ENCODE assay signal across 19 cellular contexts in genomic region chr12:124821252-124822200, GRCh38.
"Had no signal": no experiment of that assay in that cellular context is flagged by ENCODE, and none has a peak within 500 bp of the region (broad histone marks: within the 10 kb centered on the region; RNA-seq: fewer than 3 reads in every experiment).

No MANE protein-coding gene starts in this region.

- H3K27me3 Mint-ChIP-seq: activated CD4-positive, alpha-beta memory T cell treated with anti-CD3 and anti-CD28 coated beads for 36 hours; activated CD8-positive, alpha-beta memory T cell treated with anti-CD3 and anti-CD28 coated beads, Interleukin-2, amount 10 ng/mL, durations not matched to agents 7 days and 5 days; naive thymus-derived CD8-positive, alpha-beta T cell; T-cell had no signal

- H3K27ac ChIP-seq: body of pancreas, esophagus muscularis mucosa, left ventricle myocardium inferior, right atrium auricular region, stomach, testis had no signal

- H3K4me3 Mint-ChIP-seq: activated CD4-positive, alpha-beta memory T cell treated with anti-CD3 and anti-CD28 coated beads for 36 hours; activated CD8-positive, alpha-beta memory T cell treated with anti-CD3 and anti-CD28 coated beads, Interleukin-2, amount 10 ng/mL, durations not matched to agents 7 days and 5 days; naive thymus-derived CD8-positive, alpha-beta T cell; T-cell had no signal

- H3K9me3 Mint-ChIP-seq: activated CD4-positive, alpha-beta memory T cell treated with anti-CD3 and anti-CD28 coated beads for 36 hours; activated T-helper 2 cell treated with anti-CD3 and anti-CD28 coated beads, Interferon-gamma antibody, Interleukin-2, Interleukin-4, amounts not matched to agents 10 μg/mL and 5 μg/mL and 100 μg/mL, durations not matched to agents 14 hours and 24 hours and 36 hours; naive thymus-derived CD8-positive, alpha-beta T cell; T-cell had no signal

- H3K36me3 ChIP-seq: esophagus muscularis mucosa, left ventricle myocardium inferior, right atrium auricular region had no signal

- H3K4me3 ChIP-seq: body of pancreas, esophagus muscularis mucosa, left ventricle myocardium inferior, right atrium auricular region, stomach, testis had no signal

- H3K27ac Mint-ChIP-seq: activated CD4-positive, alpha-beta memory T cell treated with anti-CD3 and anti-CD28 coated beads for 36 hours; activated CD8-positive, alpha-beta memory T cell treated with anti-CD3 and anti-CD28 coated beads, Interleukin-2, amount 10 ng/mL, durations not matched to agents 7 days and 5 days; activated T-helper 2 cell treated with anti-CD3 and anti-CD28 coated beads, Interferon-gamma antibody, Interleukin-2, Interleukin-4, amounts not matched to agents 10 μg/mL and 5 μg/mL and 100 μg/mL, durations not matched to agents 14 hours and 24 hours and 36 hours; naive thymus-derived CD8-positive, alpha-beta T cell; T-cell had no signal

- H3K27me3 ChIP-seq: body of pancreas, esophagus muscularis mucosa, right atrium auricular region, stomach, testis had no signal

- DNase-seq: activated CD4-positive, alpha-beta memory T cell treated with anti-CD3 and anti-CD28 coated beads for 36 hours; activated CD4-positive, alpha-beta T cell treated with anti-CD3 and anti-CD28 coated beads for 1 hour; activated CD8-positive, alpha-beta memory T cell treated with anti-CD3 and anti-CD28 coated beads, Interleukin-2, amount 10 ng/mL, durations not matched to agents 7 days and 5 days; activated naive CD4-positive, alpha-beta T cell treated with anti-CD3 and anti-CD28 coated beads, Interleukin-2, amount 50 U/mL, for 16 hours; activated T-cell treated with anti-CD3 and anti-CD28 coated beads, Interleukin-2, amount 50 U/mL, for 1 hour; amniotic stem cell; body of pancreas; caudate nucleus; hippocampal formation; left ventricle myocardium inferior; mesenchymal stem cell; naive thymus-derived CD8-positive, alpha-beta T cell; stomach; T-cell; T1000; testis had no signal

- H3K9me3 ChIP-seq: body of pancreas, esophagus muscularis mucosa, left ventricle myocardium inferior, right atrium auricular region, stomach, testis had no signal

- H3K4me1 ChIP-seq: esophagus muscularis mucosa, left ventricle myocardium inferior, right atrium auricular region had no signal

- ATAC-seq: activated CD8-positive, alpha-beta memory T cell treated with anti-CD3 and anti-CD28 coated beads, Interleukin-2, amount 10 ng/mL, durations not matched to agents 7 days and 5 days; body of pancreas; naive thymus-derived CD8-positive, alpha-beta T cell; T-cell had no signal

- H3K36me3 Mint-ChIP-seq: activated CD4-positive, alpha-beta memory T cell treated with anti-CD3 and anti-CD28 coated beads for 36 hours; activated CD8-positive, alpha-beta memory T cell treated with anti-CD3 and anti-CD28 coated beads, Interleukin-2, amount 10 ng/mL, durations not matched to agents 7 days and 5 days; naive thymus-derived CD8-positive, alpha-beta T cell; T-cell had no signal

- H3K4me1 Mint-ChIP-seq: activated CD8-positive, alpha-beta memory T cell treated with anti-CD3 and anti-CD28 coated beads, Interleukin-2, amount 10 ng/mL, durations not matched to agents 7 days and 5 days; naive thymus-derived CD8-positive, alpha-beta T cell; T-cell had no signal
